21 cellular contexts compared by ENCODE assay signal in genomic region chr2:172900871-172901270, GRCh38.
"Had no signal": no experiment of that assay in that cellular context is flagged by ENCODE, and none has a peak within 500 bp of the region (broad histone marks: within the 10 kb centered on the region; RNA-seq: fewer than 3 reads in every experiment).

No MANE protein-coding gene starts in this region.

- H3K27ac ChIP-seq: RWPE1 had no signal

- H3K9me3 ChIP-seq: SK-N-SH had no signal

- DNase-seq: IMR-90; Karpas-422; KG1; MM.1S; NCI-H1092 treated with DMSO at 0.1 percent for 48 hours; NCI-H1417 treated with DMSO at 0.1 percent for 48 hours; NCI-H146; NCI-H1694 treated with DMSO at 0.1 percent for 48 hours; NCI-H2107; NCI-H2227 treated with DMSO at 0.1 percent for 48 hours; NCI-H524; NCI-H526 treated with DMSO at 0.1 percent for 48 hours; NK-92 treated with Interleukin-12 subunit alpha and Interleukin-12 subunit beta, amount 100 ng/mL, for 24 hours; PC-3; SHP77; SK-N-SH; SW 1271; T-cell had no signal

- ATAC-seq: HepG2, Panc1, PC-3, T-cell had no signal
